ENCODE assay signal across 14 cellular contexts in the genomic region with DNA sequence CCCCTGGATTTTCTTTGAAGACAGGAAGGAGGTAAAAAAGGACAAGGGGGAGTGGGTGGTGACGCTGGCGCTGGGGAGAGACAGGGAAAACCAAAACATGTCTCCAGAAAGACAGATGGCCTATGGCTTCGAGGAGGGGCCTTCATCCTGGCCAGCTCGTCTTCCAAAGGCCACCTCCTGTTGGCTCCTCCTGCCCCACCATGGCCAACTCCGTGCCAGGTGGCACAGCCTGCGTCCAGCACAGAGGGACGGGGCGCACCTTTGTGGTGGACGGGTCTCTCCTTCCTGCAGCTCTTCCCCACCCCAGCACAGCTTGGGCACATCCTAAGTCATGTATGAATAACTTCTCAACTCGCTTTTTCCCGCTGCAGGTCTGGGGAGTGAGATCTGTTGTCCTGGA. TPM values are rescaled to one million over a fixed set of nuclear protein-coding genes. Genes with fewer than 3 reads are reported as not detected.
"Had no signal": no experiment of that assay in that cellular context is flagged by ENCODE, and none has a peak within 500 bp of the region (broad histone marks: within the 10 kb centered on the region; RNA-seq: fewer than 3 reads in every experiment).

No MANE protein-coding gene starts in this region.

- H3K4me1 ChIP-seq: right lobe of liver, transverse colon had no signal

- H3K4me3 Mint-ChIP-seq: activated CD4-positive, alpha-beta memory T cell treated with anti-CD3 and anti-CD28 coated beads for 36 hours; activated naive CD8-positive, alpha-beta T cell treated with anti-CD3 and anti-CD28 coated beads, Interleukin-2, amount 10 ng/mL, durations not matched to agents 7 days and 5 days; nephron; stimulated activated effector memory CD8-positive, alpha-beta T cell treated with anti-CD3 and anti-CD28 coated beads, Interleukin-12 subunit alpha, Interleukin-12 subunit beta, amount 100 ng/mL, for 72 hours; T-helper 2 cell treated with Interferon-gamma antibody and Interleukin-4, amounts not matched to agents 5 μg/mL and 100 μg/mL, for 36 hours had no signal

- H3K9me3 Mint-ChIP-seq: activated CD4-positive, alpha-beta memory T cell treated with anti-CD3 and anti-CD28 coated beads for 36 hours; activated naive CD8-positive, alpha-beta T cell treated with anti-CD3 and anti-CD28 coated beads, Interleukin-2, amount 10 ng/mL, durations not matched to agents 7 days and 5 days; nephron; stimulated activated effector memory CD8-positive, alpha-beta T cell treated with anti-CD3 and anti-CD28 coated beads, Interleukin-12 subunit alpha, Interleukin-12 subunit beta, amount 100 ng/mL, for 72 hours; T-helper 2 cell treated with Interferon-gamma antibody and Interleukin-4, amounts not matched to agents 5 μg/mL and 100 μg/mL, for 36 hours had no signal

- DNase-seq: activated CD4-positive, alpha-beta T cell treated with anti-CD3 and anti-CD28 coated beads for 1 hour; activated gamma-delta T cell treated with Interleukin-2 at 50 U/mL for 16 hours; activated naive CD8-positive, alpha-beta T cell treated with anti-CD3 and anti-CD28 coated beads, Interleukin-2, amount 10 ng/mL, durations not matched to agents 7 days and 5 days; right lobe of liver; stomach had no signal

- H3K27me3 ChIP-seq: right lobe of liver, stomach, transverse colon had no signal

- H3K27ac ChIP-seq: right lobe of liver, stomach, transverse colon, VCaP had no signal

- H3K9me3 ChIP-seq: right lobe of liver, stomach, transverse colon had no signal

- H3K4me3 ChIP-seq: lung, right lobe of liver, skin epidermis, stomach, transverse colon had no signal

- H3K36me3 ChIP-seq: right lobe of liver, transverse colon had no signal

- H3K27ac Mint-ChIP-seq: activated CD4-positive, alpha-beta memory T cell treated with anti-CD3 and anti-CD28 coated beads for 36 hours; nephron; stimulated activated effector memory CD8-positive, alpha-beta T cell treated with anti-CD3 and anti-CD28 coated beads, Interleukin-12 subunit alpha, Interleukin-12 subunit beta, amount 100 ng/mL, for 72 hours had no signal

- H3K27me3 Mint-ChIP-seq: activated CD4-positive, alpha-beta memory T cell treated with anti-CD3 and anti-CD28 coated beads for 36 hours; activated naive CD8-positive, alpha-beta T cell treated with anti-CD3 and anti-CD28 coated beads, Interleukin-2, amount 10 ng/mL, durations not matched to agents 7 days and 5 days had no signal

RNA-seq across cellular contexts. Expression of gene IGSF9B, which starts 22.7 kb away (rescaled TPM):
- total RNA-seq: glomerular endothelial cell had no signal
